8 cellular contexts compared by ENCODE assay signal in the genomic region with DNA sequence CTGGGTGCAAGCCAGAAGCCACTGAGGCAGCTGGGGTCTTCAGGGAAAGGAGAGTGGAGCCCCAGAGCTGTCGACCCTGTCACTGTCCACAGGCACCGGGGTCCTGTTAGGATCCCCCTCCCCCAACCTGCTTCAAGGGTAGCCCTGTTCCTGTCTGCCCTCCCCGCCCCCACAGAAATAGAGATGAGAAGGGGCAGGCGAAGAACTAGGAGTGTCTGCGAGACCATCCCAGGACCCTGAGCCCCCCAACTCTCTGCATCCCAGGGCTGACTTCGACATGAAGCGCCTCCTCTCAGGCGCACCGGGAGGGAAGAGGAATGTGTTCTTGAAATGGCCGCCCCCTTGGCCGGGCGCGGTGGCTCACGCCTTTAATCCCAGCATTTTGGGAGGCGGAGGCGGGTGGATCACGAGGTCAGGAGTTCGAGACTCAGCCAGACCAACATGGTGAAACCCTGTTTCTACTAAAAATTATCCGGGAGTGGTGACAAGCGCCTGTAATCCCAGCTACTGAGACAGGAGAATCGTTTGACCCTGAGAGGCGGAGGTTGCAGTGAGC. TPM values are rescaled to one million over a fixed set of nuclear protein-coding genes. Genes with fewer than 3 reads are reported as not detected.
A peak's percentile ranks its signal among the peaks of the same experiment; 100 is the strongest.
DNase-seq lines count a peak whose midpoint lies in the region; ATAC-seq, FAIRE-seq and TF ChIP-seq lines count a peak whose summit lies in the region.

No MANE protein-coding gene starts in this region.

- no peak for TF ChIP-seq RAD21 in HepG2 (CRISPR knock-in tag; IDR thresholded peaks at IDR 0.05)

- H3K4me1 ChIP-seq in KMS-11 (ENCODE audit: low read depth, poor library complexity, severe bottlenecking) (peaks cover 16% of the 10 kb centered on the region), HepG2 (ENCODE audit: insufficient read depth, low read length) (peaks cover 23% of the 10 kb centered on the region), tibial artery (peaks cover 0 to 29% (median 8%) of the 10 kb centered on the region in 4 donors)

- H3K4me3 ChIP-seq in KMS-11 (IDR thresholded peaks at IDR 0.05; ENCODE audit: insufficient read depth, low read depth, low read length) = no peak overlapping the region
- peak overlapping the region; percentile 88 to 92 (median 89) for H3K4me3 ChIP-seq in HepG2 (replicated peaks in 1 of 3; ENCODE audit: insufficient read depth in 1 of 3, low read depth in 2 of 3, low read length in 3 of 3)
- peak overlapping the region; percentile 65 to 71 for H3K4me3 ChIP-seq in tibial artery

- POLR2A ChIA-PET in HepG2 (lab: Yijun Ruan, JAX) = interaction anchor here (0.9 to 4.9 kb wide), 5 partner anchors 8 to 38 kb away, joined by 4 to 52 read pairs (median 6); partner anchors contain the start of genes C22orf15 and CHCHD10

- no peaks in the 10 kb centered on the region for H3K9me3 Mint-ChIP-seq in activated CD8-positive, alpha-beta memory T cell treated with anti-CD3 and anti-CD28 coated beads, Interleukin-2, amount 10 ng/mL, durations not matched to agents 7 days and 5 days (ENCODE audit: low read depth)

- peak overlapping the region; percentile 78 for H3K4me3 Mint-ChIP-seq in activated CD8-positive, alpha-beta memory T cell treated with anti-CD3 and anti-CD28 coated beads, Interleukin-2, amount 10 ng/mL, durations not matched to agents 7 days and 5 days

- BruUV-seq in HepG2 (replicated peaks; lab: Mats Ljungman, UMichigan) = TSS peak; percentile 86

- FAIRE-seq in HepG2 (lab: Jason Lieb, UNC) = no peak

- TF ChIP-seq CTCF in KMS-11 (conservative IDR thresholded peaks at IDR 0.05; ENCODE audit: low read depth, low read length) (no peak), HepG2 (CRISPR knock-in tag; IDR thresholded peaks at IDR 0.05) (no peak), tibial artery (IDR thresholded peaks at IDR 0.05) (no peak)

- H3K9me3 ChIP-seq in HepG2 (ENCODE audit: low read length) (no peaks in the 10 kb centered on the region), tibial artery (no peaks in the 10 kb centered on the region)

- ATAC-seq in activated CD8-positive, alpha-beta memory T cell treated with anti-CD3 and anti-CD28 coated beads, Interleukin-2, amount 10 ng/mL, durations not matched to agents 7 days and 5 days = no peak
- no peak; the same call in 2 of the 3 replicates for ATAC-seq in HepG2

- H3K36me3 ChIP-seq in KMS-11 (ENCODE audit: insufficient read depth) (no peaks in the 10 kb centered on the region), HepG2 (replicated peaks in 1 of 2; ENCODE audit: control insufficient read depth in 1 of 2, insufficient read depth in 2 of 2, low read length in 2 of 2) (no peaks in the 10 kb centered on the region), tibial artery (no peaks in the 10 kb centered on the region)

- CTCF ChIA-PET in activated CD8-positive, alpha-beta memory T cell treated with anti-CD3 and anti-CD28 coated beads, Interleukin-2, amount 10 ng/mL, durations not matched to agents 7 days and 5 days (lab: Charles Lee) = interaction anchor here (1.0 to 1.1 kb wide), 2 partner anchors 12 to 38 kb away, joined by 3 read pairs; partner anchors contain the start of gene C22orf15
- CTCF ChIA-PET in HepG2 (lab: Yijun Ruan, JAX; ENCODE audit: low intra/inter-chr PET ratio, low total read pairs) = no interaction called here

- H3K4me2 ChIP-seq in KMS-11 = peak overlapping the region; percentile 84
- peak overlapping the region; percentile 87 for H3K4me2 ChIP-seq in HepG2 (ENCODE audit: low read depth, low read length)

- H3K27me3 ChIP-seq in KMS-11 (ENCODE audit: insufficient read depth, low read depth) = no peaks in the 10 kb centered on the region
- H3K27me3 ChIP-seq in HepG2 (ENCODE audit: control insufficient read depth in 1 of 2, insufficient read depth in 2 of 2, low read length in 2 of 2) = no peaks in the 10 kb centered on the region
- no peaks in the 10 kb centered on the region for H3K27me3 ChIP-seq in tibial artery

- no peak for TF ChIP-seq POLR2A in HepG2 (IDR thresholded peaks at IDR 0.05; ENCODE audit: insufficient read depth in 1 of 2, low read depth in 2 of 2, low read length in 2 of 2)

- H3K27ac ChIP-seq in KMS-11 (peak overlapping the region; percentile 41), caudate nucleus (ENCODE audit: low read depth, low read length) (peak overlapping the region; percentile 76), HepG2 (ENCODE audit: extremely low read length, insufficient read depth, low read length) (peak overlapping the region; percentile 60), tibial artery (peak overlapping the region; percentile 83 to 93)

- no peak for DNase-seq in activated CD8-positive, alpha-beta memory T cell treated with anti-CD3 and anti-CD28 coated beads, Interleukin-2, amount 10 ng/mL, durations not matched to agents 7 days and 5 days
- DNase-seq in activated CD8-positive, alpha-beta memory T cell treated with anti-CD3 and anti-CD28 coated beads, Interleukin-2, amount 50 U/mL, for 4 hours = no peak
- DNase-seq in caudate nucleus (lab: John Stamatoyannopoulos, UW) (peak in 1 of 61 donors; percentile 65), HepG2 (ENCODE audit: low spot score) (no peak), tibial artery (no peak), dermis blood vessel endothelial cell (no peak), Ammon's horn (ENCODE audit: low spot score) (no peak)

- intact Hi-C loops in HepG2 (cut with micrococcal nuclease; ENCODE audit: unreplicated experiment) (no loop called here), tibial artery (cut with DNase I; ENCODE audit: low total_unique reads) (loop anchor here (10.0 kb wide), 1 partner anchor 227 kb away; no protein-coding TSS in a partner anchor)

- H2AFZ ChIP-seq in KMS-11 (ENCODE audit: low read depth) (peak overlapping the region; percentile 78), HepG2 (ENCODE audit: low read length) (peak overlapping the region; percentile 69)

- in situ Hi-C loops in HepG2 (cut with HindIII; ENCODE audit: extremely low pct_ligation_motif_present, low pct_unique_long_range_greater_than_20kb) = no loop called here

- H3K27ac Mint-ChIP-seq in activated CD8-positive, alpha-beta memory T cell treated with anti-CD3 and anti-CD28 coated beads, Interleukin-2, amount 10 ng/mL, durations not matched to agents 7 days and 5 days = peak overlapping the region; percentile 84

- peaks cover 18% of the 10 kb centered on the region for H3K4me1 Mint-ChIP-seq in activated CD8-positive, alpha-beta memory T cell treated with anti-CD3 and anti-CD28 coated beads, Interleukin-2, amount 10 ng/mL, durations not matched to agents 7 days and 5 days

- H4K20me1 ChIP-seq in KMS-11 (ENCODE audit: insufficient read depth) (no peaks in the 10 kb centered on the region), HepG2 (ENCODE audit: insufficient read depth, low read length) (no peaks in the 10 kb centered on the region)

- peaks cover 2% of the 10 kb centered on the region for H3K36me3 Mint-ChIP-seq in activated CD8-positive, alpha-beta memory T cell treated with anti-CD3 and anti-CD28 coated beads, Interleukin-2, amount 10 ng/mL, durations not matched to agents 7 days and 5 days

- H3K79me2 ChIP-seq in KMS-11 (ENCODE audit: insufficient read depth, low read depth) (no peaks in the 10 kb centered on the region), HepG2 (ENCODE audit: insufficient read depth, low read length) (peaks cover 7% of the 10 kb centered on the region)

- WGBS in HepG2 (ENCODE audit: low lambda C conversion rate) = 59% methylated on average over 15 of the region's 22 CpGs

- H3K27me3 Mint-ChIP-seq in activated CD8-positive, alpha-beta memory T cell treated with anti-CD3 and anti-CD28 coated beads, Interleukin-2, amount 10 ng/mL, durations not matched to agents 7 days and 5 days = no peaks in the 10 kb centered on the region

- TF ChIP-seq EP300 in HepG2 (IDR thresholded peaks at IDR 0.05; ENCODE audit: low read depth in 2 of 2, low read length in 2 of 2) (no peak), HepG2 (CRISPR knock-in tag; IDR thresholded peaks at IDR 0.05; ENCODE audit: borderline replicate concordance) (no peak)

- H3K9ac ChIP-seq in KMS-11 (peak overlapping the region; percentile 75), HepG2 (ENCODE audit: insufficient read depth, low read depth, low read length) (peak overlapping the region; percentile 92)

RNA-seq across cellular contexts. Expression of gene ZNF70, which starts 0.6 kb away (rescaled TPM):
- 1 to 10 TPM; 2.9 to 3.0 TPM for total RNA-seq in activated CD8-positive, alpha-beta memory T cell treated with anti-CD3 and anti-CD28 coated beads, Interleukin-2, amount 10 ng/mL, durations not matched to agents 7 days and 5 days
- total RNA-seq in HepG2 (2016; rRNA removed; fragmentation: Illumina TruSeq; extraction: Trizol) (3.6 and 4.0 TPM in 2 replicates), dermis blood vessel endothelial cell (2.2 and 2.3 TPM in 2 replicates)
- total RNA-seq in HepG2 (2016; cell fraction: cytosol; rRNA removed; fragmentation: Illumina TruSeq; extraction: Trizol; ENCODE audit: low read depth) = 0.40 and 0.53 TPM in 2 replicates
- total RNA-seq in HepG2 (2016; cell fraction: insoluble cytoplasmic fraction; rRNA removed; fragmentation: Illumina TruSeq; extraction: Trizol) = 2.7 and 3.3 TPM in 2 replicates
- 2.4 TPM in 2 replicates for total RNA-seq in HepG2 (2016; cell fraction: membrane; rRNA removed; fragmentation: Illumina TruSeq; extraction: Trizol)
- total RNA-seq in HepG2 (2016; cell fraction: nucleus; rRNA removed; fragmentation: Illumina TruSeq; extraction: Trizol) = 3.0 and 3.9 TPM in 2 replicates
- 0.62 and 0.93 TPM in 2 replicates for polyA plus RNA-seq in HepG2 (2011; rRNA removed)
- polyA plus RNA-seq in HepG2 (2011; cell fraction: cytosol; rRNA removed) = 0.58 and 0.73 TPM in 2 replicates
- 2.6 and 3.3 TPM in 2 replicates for polyA plus RNA-seq in HepG2 (2011; cell fraction: nucleus; rRNA removed)
- 0.81 and 1.0 TPM in 2 replicates for polyA plus RNA-seq in HepG2 (2012)
- polyA plus RNA-seq in HepG2 (2016; cell fraction: cytosol; fragmentation: Illumina TruSeq; extraction: Trizol; ENCODE audit: low read depth) = 0.19 and 0.21 TPM in 2 replicates
- polyA plus RNA-seq in HepG2 (2016; cell fraction: insoluble cytoplasmic fraction; fragmentation: Illumina TruSeq; extraction: Trizol; ENCODE audit: low read depth) = 1.6 and 2.2 TPM in 2 replicates
- polyA plus RNA-seq in HepG2 (2016; cell fraction: membrane; fragmentation: Illumina TruSeq; extraction: Trizol; ENCODE audit: low read depth) = 0.94 and 1.00 TPM in 2 replicates
- polyA plus RNA-seq in HepG2 (2016; cell fraction: nucleus; fragmentation: Illumina TruSeq; extraction: Trizol; ENCODE audit: insufficient read depth, low read depth) = 4.3 and 4.7 TPM in 2 replicates
- polyA minus RNA-seq in HepG2 (2011; rRNA and poly(A)+ RNA removed; ENCODE audit: low replicate concordance) = 1.8 and 4.3 TPM in 2 replicates
- polyA minus RNA-seq in HepG2 (2011; cell fraction: cytosol; rRNA and poly(A)+ RNA removed) = 2.0 TPM in 2 replicates
- polyA minus RNA-seq in HepG2 (2011; cell fraction: nucleus; rRNA and poly(A)+ RNA removed) = 3.4 and 3.6 TPM in 2 replicates

RNA-seq across cellular contexts. Expression of gene VPREB3, which starts 2.7 kb away (rescaled TPM):
- under 1 TPM in 1 of 2 experiments, not detected in 1; 0.70 TPM for total RNA-seq in activated CD8-positive, alpha-beta memory T cell treated with anti-CD3 and anti-CD28 coated beads, Interleukin-2, amount 10 ng/mL, durations not matched to agents 7 days and 5 days
- not detected in 2 replicates for total RNA-seq in HepG2 (2016; rRNA removed; fragmentation: Illumina TruSeq; extraction: Trizol)
- not detected in 2 replicates for total RNA-seq in HepG2 (2016; cell fraction: cytosol; rRNA removed; fragmentation: Illumina TruSeq; extraction: Trizol; ENCODE audit: low read depth)
- total RNA-seq in HepG2 (2016; cell fraction: insoluble cytoplasmic fraction; rRNA removed; fragmentation: Illumina TruSeq; extraction: Trizol) = not detected in 2 replicates
- not detected in 2 replicates for total RNA-seq in HepG2 (2016; cell fraction: membrane; rRNA removed; fragmentation: Illumina TruSeq; extraction: Trizol)
- total RNA-seq in HepG2 (2016; cell fraction: nucleus; rRNA removed; fragmentation: Illumina TruSeq; extraction: Trizol) = not detected in 2 replicates
- polyA plus RNA-seq in HepG2 (2011; rRNA removed) = 0.22 and 0.35 TPM in 2 replicates
- polyA plus RNA-seq in HepG2 (2011; cell fraction: cytosol; rRNA removed) = 0.14 TPM in 1 of 2 replicates, not detected in the other
- polyA plus RNA-seq in HepG2 (2011; cell fraction: nucleus; rRNA removed) = 0.57 TPM in 1 of 2 replicates, not detected in the other
- 0.30 and 0.76 TPM in 2 replicates for polyA plus RNA-seq in HepG2 (2012)
- not detected in 2 replicates for polyA plus RNA-seq in HepG2 (2016; cell fraction: cytosol; fragmentation: Illumina TruSeq; extraction: Trizol; ENCODE audit: low read depth)
- polyA plus RNA-seq in HepG2 (2016; cell fraction: insoluble cytoplasmic fraction; fragmentation: Illumina TruSeq; extraction: Trizol; ENCODE audit: low read depth) = not detected in 2 replicates
- not detected in 2 replicates for polyA plus RNA-seq in HepG2 (2016; cell fraction: membrane; fragmentation: Illumina TruSeq; extraction: Trizol; ENCODE audit: low read depth)
- polyA plus RNA-seq in HepG2 (2016; cell fraction: nucleus; fragmentation: Illumina TruSeq; extraction: Trizol; ENCODE audit: insufficient read depth, low read depth) = not detected in 2 replicates
- 2.1 TPM in 2 replicates for polyA minus RNA-seq in HepG2 (2011; rRNA and poly(A)+ RNA removed; ENCODE audit: low replicate concordance)
- not detected in 2 replicates for polyA minus RNA-seq in HepG2 (2011; cell fraction: cytosol; rRNA and poly(A)+ RNA removed)
- polyA minus RNA-seq in HepG2 (2011; cell fraction: nucleus; rRNA and poly(A)+ RNA removed) = not detected in 2 replicates
- not detected in 2 replicates for total RNA-seq in dermis blood vessel endothelial cell

RNA-seq across cellular contexts. Expression of gene C22orf15, which starts 11.3 kb away (rescaled TPM):
- 1 to 10 TPM in 1 of 2 experiments, under 1 TPM in 1; 0.77 to 2.8 TPM for total RNA-seq in activated CD8-positive, alpha-beta memory T cell treated with anti-CD3 and anti-CD28 coated beads, Interleukin-2, amount 10 ng/mL, durations not matched to agents 7 days and 5 days
- not detected in 2 replicates for total RNA-seq in HepG2 (2016; rRNA removed; fragmentation: Illumina TruSeq; extraction: Trizol)
- total RNA-seq in HepG2 (2016; cell fraction: cytosol; rRNA removed; fragmentation: Illumina TruSeq; extraction: Trizol; ENCODE audit: low read depth) = not detected in 2 replicates
- total RNA-seq in HepG2 (2016; cell fraction: insoluble cytoplasmic fraction; rRNA removed; fragmentation: Illumina TruSeq; extraction: Trizol) = not detected in 2 replicates
- total RNA-seq in HepG2 (2016; cell fraction: membrane; rRNA removed; fragmentation: Illumina TruSeq; extraction: Trizol) = not detected in 2 replicates
- not detected in 2 replicates for total RNA-seq in HepG2 (2016; cell fraction: nucleus; rRNA removed; fragmentation: Illumina TruSeq; extraction: Trizol)
- polyA plus RNA-seq in HepG2 (2011; rRNA removed) = 0.07 TPM in 1 of 2 replicates, not detected in the other
- polyA plus RNA-seq in HepG2 (2011; cell fraction: cytosol; rRNA removed) = not detected in 2 replicates
- not detected in 2 replicates for polyA plus RNA-seq in HepG2 (2011; cell fraction: nucleus; rRNA removed)
- polyA plus RNA-seq in HepG2 (2012) = 0.12 and 0.28 TPM in 2 replicates
- not detected in 2 replicates for polyA plus RNA-seq in HepG2 (2016; cell fraction: cytosol; fragmentation: Illumina TruSeq; extraction: Trizol; ENCODE audit: low read depth)
- polyA plus RNA-seq in HepG2 (2016; cell fraction: insoluble cytoplasmic fraction; fragmentation: Illumina TruSeq; extraction: Trizol; ENCODE audit: low read depth) = not detected in 2 replicates
- not detected in 2 replicates for polyA plus RNA-seq in HepG2 (2016; cell fraction: membrane; fragmentation: Illumina TruSeq; extraction: Trizol; ENCODE audit: low read depth)
- polyA plus RNA-seq in HepG2 (2016; cell fraction: nucleus; fragmentation: Illumina TruSeq; extraction: Trizol; ENCODE audit: insufficient read depth, low read depth) = not detected in 2 replicates
- polyA minus RNA-seq in HepG2 (2011; rRNA and poly(A)+ RNA removed; ENCODE audit: low replicate concordance) = 0.07 and 0.22 TPM in 2 replicates
- polyA minus RNA-seq in HepG2 (2011; cell fraction: cytosol; rRNA and poly(A)+ RNA removed) = not detected in 2 replicates
- polyA minus RNA-seq in HepG2 (2011; cell fraction: nucleus; rRNA and poly(A)+ RNA removed) = not detected in 2 replicates
- 0.14 TPM in 1 of 2 replicates, not detected in the other for total RNA-seq in dermis blood vessel endothelial cell

RNA-seq across cellular contexts. Expression of gene CHCHD10, which starts 16.3 kb away (rescaled TPM):
- total RNA-seq in activated CD8-positive, alpha-beta memory T cell treated with anti-CD3 and anti-CD28 coated beads, Interleukin-2, amount 10 ng/mL, durations not matched to agents 7 days and 5 days = 100 to 1,000 TPM; 155 to 159 TPM
- total RNA-seq in HepG2 (2016; rRNA removed; fragmentation: Illumina TruSeq; extraction: Trizol) (59.1 and 62.8 TPM in 2 replicates), dermis blood vessel endothelial cell (2.6 and 9.6 TPM in 2 replicates)
- 34.5 and 34.6 TPM in 2 replicates for total RNA-seq in HepG2 (2016; cell fraction: cytosol; rRNA removed; fragmentation: Illumina TruSeq; extraction: Trizol; ENCODE audit: low read depth)
- 56.2 and 62.6 TPM in 2 replicates for total RNA-seq in HepG2 (2016; cell fraction: insoluble cytoplasmic fraction; rRNA removed; fragmentation: Illumina TruSeq; extraction: Trizol)
- total RNA-seq in HepG2 (2016; cell fraction: membrane; rRNA removed; fragmentation: Illumina TruSeq; extraction: Trizol) = 61.2 and 64.2 TPM in 2 replicates
- total RNA-seq in HepG2 (2016; cell fraction: nucleus; rRNA removed; fragmentation: Illumina TruSeq; extraction: Trizol) = 31.4 and 47.6 TPM in 2 replicates
- 37.0 and 60.2 TPM in 2 replicates for polyA plus RNA-seq in HepG2 (2011; rRNA removed)
- 42.3 and 49.1 TPM in 2 replicates for polyA plus RNA-seq in HepG2 (2011; cell fraction: cytosol; rRNA removed)
- polyA plus RNA-seq in HepG2 (2011; cell fraction: nucleus; rRNA removed) = 45.9 and 96.4 TPM in 2 replicates
- 103 and 194 TPM in 2 replicates for polyA plus RNA-seq in HepG2 (2012)
- 73.1 and 74.3 TPM in 2 replicates for polyA plus RNA-seq in HepG2 (2016; cell fraction: cytosol; fragmentation: Illumina TruSeq; extraction: Trizol; ENCODE audit: low read depth)
- polyA plus RNA-seq in HepG2 (2016; cell fraction: insoluble cytoplasmic fraction; fragmentation: Illumina TruSeq; extraction: Trizol; ENCODE audit: low read depth) = 91.0 and 122 TPM in 2 replicates
- 101 and 107 TPM in 2 replicates for polyA plus RNA-seq in HepG2 (2016; cell fraction: membrane; fragmentation: Illumina TruSeq; extraction: Trizol; ENCODE audit: low read depth)
- polyA plus RNA-seq in HepG2 (2016; cell fraction: nucleus; fragmentation: Illumina TruSeq; extraction: Trizol; ENCODE audit: insufficient read depth, low read depth) = 107 and 123 TPM in 2 replicates
- 99.0 and 111 TPM in 2 replicates for polyA minus RNA-seq in HepG2 (2011; rRNA and poly(A)+ RNA removed; ENCODE audit: low replicate concordance)
- 44.8 and 90.8 TPM in 2 replicates for polyA minus RNA-seq in HepG2 (2011; cell fraction: cytosol; rRNA and poly(A)+ RNA removed)
- polyA minus RNA-seq in HepG2 (2011; cell fraction: nucleus; rRNA and poly(A)+ RNA removed) = 4.2 and 14.9 TPM in 2 replicates

RNA-seq across cellular contexts. Expression of gene MMP11, which starts 21.1 kb away (rescaled TPM):
- total RNA-seq in activated CD8-positive, alpha-beta memory T cell treated with anti-CD3 and anti-CD28 coated beads, Interleukin-2, amount 10 ng/mL, durations not matched to agents 7 days and 5 days = 1 to 10 TPM in 1 of 2 experiments, under 1 TPM in 1; 0.91 to 1.0 TPM
- total RNA-seq in HepG2 (2016; rRNA removed; fragmentation: Illumina TruSeq; extraction: Trizol) (2.7 and 8.9 TPM in 2 replicates), dermis blood vessel endothelial cell (4.4 and 7.3 TPM in 2 replicates)
- total RNA-seq in HepG2 (2016; cell fraction: cytosol; rRNA removed; fragmentation: Illumina TruSeq; extraction: Trizol; ENCODE audit: low read depth) = 1.8 and 2.5 TPM in 2 replicates
- total RNA-seq in HepG2 (2016; cell fraction: insoluble cytoplasmic fraction; rRNA removed; fragmentation: Illumina TruSeq; extraction: Trizol) = 2.3 and 8.4 TPM in 2 replicates
- total RNA-seq in HepG2 (2016; cell fraction: membrane; rRNA removed; fragmentation: Illumina TruSeq; extraction: Trizol) = 2.3 and 2.5 TPM in 2 replicates
- total RNA-seq in HepG2 (2016; cell fraction: nucleus; rRNA removed; fragmentation: Illumina TruSeq; extraction: Trizol) = 8.4 and 12.1 TPM in 2 replicates
- 28.6 and 88.6 TPM in 2 replicates for polyA plus RNA-seq in HepG2 (2011; rRNA removed)
- 28.4 and 53.0 TPM in 2 replicates for polyA plus RNA-seq in HepG2 (2011; cell fraction: cytosol; rRNA removed)
- 63.0 and 95.6 TPM in 2 replicates for polyA plus RNA-seq in HepG2 (2011; cell fraction: nucleus; rRNA removed)
- 39.9 and 70.8 TPM in 2 replicates for polyA plus RNA-seq in HepG2 (2012)
- 0.88 and 0.92 TPM in 2 replicates for polyA plus RNA-seq in HepG2 (2016; cell fraction: cytosol; fragmentation: Illumina TruSeq; extraction: Trizol; ENCODE audit: low read depth)
- polyA plus RNA-seq in HepG2 (2016; cell fraction: insoluble cytoplasmic fraction; fragmentation: Illumina TruSeq; extraction: Trizol; ENCODE audit: low read depth) = 3.0 and 3.5 TPM in 2 replicates
- 1.7 TPM in 2 replicates for polyA plus RNA-seq in HepG2 (2016; cell fraction: membrane; fragmentation: Illumina TruSeq; extraction: Trizol; ENCODE audit: low read depth)
- 13.9 and 17.6 TPM in 2 replicates for polyA plus RNA-seq in HepG2 (2016; cell fraction: nucleus; fragmentation: Illumina TruSeq; extraction: Trizol; ENCODE audit: insufficient read depth, low read depth)
- polyA minus RNA-seq in HepG2 (2011; rRNA and poly(A)+ RNA removed; ENCODE audit: low replicate concordance) = 28.7 TPM in 1 of 2 replicates, not detected in the other
- polyA minus RNA-seq in HepG2 (2011; cell fraction: cytosol; rRNA and poly(A)+ RNA removed) = 5.1 and 17.3 TPM in 2 replicates
- 9.9 and 21.9 TPM in 2 replicates for polyA minus RNA-seq in HepG2 (2011; cell fraction: nucleus; rRNA and poly(A)+ RNA removed)
